8 cellular contexts compared by ENCODE assay signal in the genomic region with DNA sequence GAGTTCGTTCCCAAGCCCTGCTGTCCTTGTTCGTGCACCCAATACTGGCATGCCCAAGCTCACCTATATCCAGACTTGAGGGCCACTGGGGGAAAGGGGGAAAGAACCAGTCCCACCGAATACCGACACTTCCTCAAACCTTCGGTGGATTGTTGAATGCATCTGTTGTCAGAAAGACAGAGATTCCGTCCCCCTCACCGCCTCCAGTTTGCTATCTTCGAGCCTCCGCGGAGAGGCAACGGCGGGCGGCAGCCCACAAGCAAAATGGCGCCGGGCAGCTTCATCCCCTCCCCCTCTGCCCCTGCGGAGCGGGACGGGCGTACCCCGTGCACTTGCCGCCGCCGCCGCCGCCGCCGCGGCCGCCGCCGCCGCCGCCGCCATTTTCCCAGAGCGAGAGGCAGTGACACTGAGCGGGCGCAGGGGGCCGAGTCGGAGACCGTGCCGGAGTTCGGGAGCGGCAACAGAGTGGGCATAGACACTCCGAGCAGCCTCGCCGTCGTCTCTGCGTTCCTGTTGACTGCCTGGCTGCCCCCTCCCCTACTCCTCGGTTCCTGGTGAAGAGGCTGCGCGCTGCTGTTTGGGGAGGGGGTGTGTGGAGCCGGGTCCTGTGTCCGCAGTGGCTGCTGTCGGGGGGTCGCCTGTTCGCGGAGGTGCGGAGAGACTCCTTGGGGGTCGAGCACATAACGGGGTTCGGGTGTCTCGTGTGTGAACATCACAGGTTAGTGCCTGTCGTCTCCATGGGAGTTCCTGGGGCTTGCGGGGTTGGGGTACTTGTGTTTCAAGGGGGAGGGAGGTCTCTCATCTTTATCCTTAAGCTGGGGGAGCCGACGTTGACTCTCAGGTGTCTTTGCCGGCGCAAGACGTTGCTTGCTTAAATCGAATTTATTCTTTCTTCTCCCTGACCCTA. TPM values are rescaled to one million over a fixed set of nuclear protein-coding genes. Genes with fewer than 3 reads are reported as not detected.
DNase-seq lines count a peak whose midpoint lies in the region; ATAC-seq and TF ChIP-seq lines count a peak whose summit lies in the region.

A gene with protein sequence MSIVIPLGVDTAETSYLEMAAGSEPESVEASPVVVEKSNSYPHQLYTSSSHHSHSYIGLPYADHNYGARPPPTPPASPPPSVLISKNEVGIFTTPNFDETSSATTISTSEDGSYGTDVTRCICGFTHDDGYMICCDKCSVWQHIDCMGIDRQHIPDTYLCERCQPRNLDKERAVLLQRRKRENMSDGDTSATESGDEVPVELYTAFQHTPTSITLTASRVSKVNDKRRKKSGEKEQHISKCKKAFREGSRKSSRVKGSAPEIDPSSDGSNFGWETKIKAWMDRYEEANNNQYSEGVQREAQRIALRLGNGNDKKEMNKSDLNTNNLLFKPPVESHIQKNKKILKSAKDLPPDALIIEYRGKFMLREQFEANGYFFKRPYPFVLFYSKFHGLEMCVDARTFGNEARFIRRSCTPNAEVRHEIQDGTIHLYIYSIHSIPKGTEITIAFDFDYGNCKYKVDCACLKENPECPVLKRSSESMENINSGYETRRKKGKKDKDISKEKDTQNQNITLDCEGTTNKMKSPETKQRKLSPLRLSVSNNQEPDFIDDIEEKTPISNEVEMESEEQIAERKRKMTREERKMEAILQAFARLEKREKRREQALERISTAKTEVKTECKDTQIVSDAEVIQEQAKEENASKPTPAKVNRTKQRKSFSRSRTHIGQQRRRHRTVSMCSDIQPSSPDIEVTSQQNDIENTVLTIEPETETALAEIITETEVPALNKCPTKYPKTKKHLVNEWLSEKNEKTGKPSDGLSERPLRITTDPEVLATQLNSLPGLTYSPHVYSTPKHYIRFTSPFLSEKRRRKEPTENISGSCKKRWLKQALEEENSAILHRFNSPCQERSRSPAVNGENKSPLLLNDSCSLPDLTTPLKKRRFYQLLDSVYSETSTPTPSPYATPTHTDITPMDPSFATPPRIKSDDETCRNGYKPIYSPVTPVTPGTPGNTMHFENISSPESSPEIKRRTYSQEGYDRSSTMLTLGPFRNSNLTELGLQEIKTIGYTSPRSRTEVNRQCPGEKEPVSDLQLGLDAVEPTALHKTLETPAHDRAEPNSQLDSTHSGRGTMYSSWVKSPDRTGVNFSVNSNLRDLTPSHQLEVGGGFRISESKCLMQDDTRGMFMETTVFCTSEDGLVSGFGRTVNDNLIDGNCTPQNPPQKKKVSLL (N-terminal part only) (plus strand): TSS at position 388 of the 907 bp plus-strand sequence. CDS start 26,748 bp downstream, outside the sequence.

- no peaks in the 10 kb centered on the region for H3K27me3 ChIP-seq in HL-60 (ENCODE audit: insufficient read depth, poor library complexity, severe bottlenecking)
- no peaks in the 10 kb centered on the region for H3K27me3 ChIP-seq in endocrine pancreas (ENCODE audit: control insufficient read depth, insufficient read depth, low read length)

- peaks cover 29% of the 10 kb centered on the region for H3K4me1 Mint-ChIP-seq in activated CD8-positive, alpha-beta memory T cell treated with anti-CD3 and anti-CD28 coated beads, Interleukin-2, amount 10 ng/mL, durations not matched to agents 7 days and 5 days
- peaks cover 42% of the 10 kb centered on the region for H3K4me1 Mint-ChIP-seq in mesothelial cell of epicardium

- TF ChIP-seq CTCF in HL-60 (IDR thresholded peaks at IDR 0.05; ENCODE audit: insufficient read depth, low read length) (no peak), mesothelial cell of epicardium (IDR thresholded peaks at IDR 0.05; ENCODE audit: unreplicated experiment) (no peak)

- DNase-seq in CD1c-positive myeloid dendritic cell (ENCODE audit: extremely low spot score) (peak; percentile 96), HL-60 (ENCODE audit: low read depth in 1 of 2, low spot score in 1 of 2) (peak; percentile 61 to 91), NOMO-1 treated with DMSO at 0.1 percent for 48 hours (lab: John Stamatoyannopoulos, UW; ENCODE audit: unreplicated experiment) (peak; percentile 60), mesothelial cell of epicardium (ENCODE audit: low spot score in 2 of 2, unreplicated experiment in 2 of 2) (peak; percentile 81 to 93)
- peak; percentile 93 for DNase-seq in activated CD8-positive, alpha-beta memory T cell treated with anti-CD3 and anti-CD28 coated beads, Interleukin-2, amount 10 ng/mL, durations not matched to agents 7 days and 5 days
- DNase-seq in stimulated activated CD8-positive, alpha-beta memory T cell treated with anti-CD3 and anti-CD28 coated beads, Interleukin-15, amount 100 ng/mL, for 48 hours (ENCODE audit: low read depth in 2 of 2) = peak; percentile 82 to 84

- H3K36me3 Mint-ChIP-seq in activated CD8-positive, alpha-beta memory T cell treated with anti-CD3 and anti-CD28 coated beads, Interleukin-2, amount 10 ng/mL, durations not matched to agents 7 days and 5 days = peaks cover 67% of the 10 kb centered on the region
- no peaks in the 10 kb centered on the region for H3K36me3 Mint-ChIP-seq in mesothelial cell of epicardium

- H3K9ac ChIP-seq in endocrine pancreas (ENCODE audit: control insufficient read depth, insufficient read depth, low read length) = peak within 1 kb of the TSS; percentile 93

- peak within 1 kb of the TSS; percentile 61 for H3K4me3 ChIP-seq in HL-60 (replicated peaks; ENCODE audit: insufficient read depth, low read length)
- H3K4me3 ChIP-seq in endocrine pancreas (ENCODE audit: control insufficient read depth, insufficient read depth, low read length) = peak within 1 kb of the TSS; percentile 99

- H3K4me3 Mint-ChIP-seq in activated CD8-positive, alpha-beta memory T cell treated with anti-CD3 and anti-CD28 coated beads, Interleukin-2, amount 10 ng/mL, durations not matched to agents 7 days and 5 days = peak within 1 kb of the TSS; percentile 100
- peak within 1 kb of the TSS; percentile 100 for H3K4me3 Mint-ChIP-seq in mesothelial cell of epicardium

- peak within 1 kb of the TSS; percentile 100 for H3K27ac Mint-ChIP-seq in activated CD8-positive, alpha-beta memory T cell treated with anti-CD3 and anti-CD28 coated beads, Interleukin-2, amount 10 ng/mL, durations not matched to agents 7 days and 5 days
- peak within 1 kb of the TSS; percentile 100 for H3K27ac Mint-ChIP-seq in mesothelial cell of epicardium

- peaks cover 5% of the 10 kb centered on the region for H3K27me3 Mint-ChIP-seq in activated CD8-positive, alpha-beta memory T cell treated with anti-CD3 and anti-CD28 coated beads, Interleukin-2, amount 10 ng/mL, durations not matched to agents 7 days and 5 days
- H3K27me3 Mint-ChIP-seq in mesothelial cell of epicardium (ENCODE audit: low read depth) = no peaks in the 10 kb centered on the region

- H3K36me3 ChIP-seq in endocrine pancreas (ENCODE audit: control insufficient read depth, insufficient read depth, low read length) = no peaks in the 10 kb centered on the region

- peak within 1 kb of the TSS; percentile 100 for H3K27ac ChIP-seq in HL-60 (replicated peaks)

- no peaks in the 10 kb centered on the region for H3K9me3 ChIP-seq in endocrine pancreas (ENCODE audit: control insufficient read depth, low read length)

- CTCF ChIA-PET in activated CD8-positive, alpha-beta memory T cell treated with anti-CD3 and anti-CD28 coated beads, Interleukin-2, amount 10 ng/mL, durations not matched to agents 7 days and 5 days (lab: Charles Lee) = interaction anchor here (0.6 to 5.7 kb wide), 9 partner anchors 11 to 518 kb away, joined by 3 to 58 read pairs (median 4); a partner anchor contains a TSS

- H3K4me1 ChIP-seq in endocrine pancreas (ENCODE audit: control insufficient read depth, insufficient read depth, low read length) = peaks cover 23% of the 10 kb centered on the region

- no peaks in the 10 kb centered on the region for H3K9me3 Mint-ChIP-seq in activated CD8-positive, alpha-beta memory T cell treated with anti-CD3 and anti-CD28 coated beads, Interleukin-2, amount 10 ng/mL, durations not matched to agents 7 days and 5 days (ENCODE audit: low read depth)
- H3K9me3 Mint-ChIP-seq in mesothelial cell of epicardium = no peaks in the 10 kb centered on the region

- peak; percentile 22 for ATAC-seq in GM19438 (IDR thresholded peaks at IDR 0.05; ENCODE audit: low read depth, unreplicated experiment)
- peak; percentile 28 for ATAC-seq in activated CD8-positive, alpha-beta memory T cell treated with anti-CD3 and anti-CD28 coated beads, Interleukin-2, amount 10 ng/mL, durations not matched to agents 7 days and 5 days

RNA-seq across cellular contexts. Expression of the gene that starts here (rescaled TPM):
- total RNA-seq in activated CD8-positive, alpha-beta memory T cell treated with anti-CD3 and anti-CD28 coated beads, Interleukin-2, amount 10 ng/mL, durations not matched to agents 7 days and 5 days = 100 to 1,000 TPM; 110 to 127 TPM
- total RNA-seq in mesothelial cell of epicardium = 102 to 109 TPM (median 109 TPM) in 3 replicates

Comparison
In these comparisons a context has a peak if more than half of its experiments do, and no peak if none do; other contexts are left out.
1. Peak in every context shown above with its lines: DNase-seq, ATAC-seq, H3K4me3 ChIP-seq and H3K27ac ChIP-seq.